Comparison of ENCODE assay signal across 18 cellular contexts in genomic region chr18:50844960-50845359, GRCh38. TPM values are rescaled to one million over a fixed set of nuclear protein-coding genes. Genes with fewer than 3 reads are reported as not detected.
DNase-seq lines count a peak whose midpoint lies in the region; ATAC-seq, FAIRE-seq and TF ChIP-seq lines count a peak whose summit lies in the region.
"Had no signal": no experiment of that assay in that cellular context is flagged by ENCODE, and none has a peak within 500 bp of the region (broad histone marks: within the 10 kb centered on the region; RNA-seq: fewer than 3 reads in every experiment).

No MANE protein-coding gene starts in this region.

- H3K9me3 ChIP-seq in astrocyte (ENCODE audit: insufficient read depth, low read depth, low read length) (no peaks in the 10 kb centered on the region), skeletal muscle tissue (ENCODE audit: control insufficient read depth in 3 of 3, low read length in 3 of 3) (no peaks in the 10 kb centered on the region)
- H3K9me3 ChIP-seq: HAP-1 had no signal

- H3K4me1 Mint-ChIP-seq in astrocyte (ENCODE audit: low read depth, unreplicated experiment): peaks cover 9% of the 10 kb centered on the region

- no peaks in the 10 kb centered on the region for H3K36me3 Mint-ChIP-seq in astrocyte (ENCODE audit: low read depth, unreplicated experiment)
- H3K36me3 Mint-ChIP-seq: CD14-positive monocyte; CD8-positive, alpha-beta T cell had no signal

- H3K36me3 ChIP-seq in astrocyte (ENCODE audit: insufficient read depth, low read length) (no peaks in the 10 kb centered on the region), skeletal muscle tissue (ENCODE audit: control insufficient read depth in 3 of 3, insufficient read depth in 3 of 3, low read length in 3 of 3) (no peaks in the 10 kb centered on the region)
- H3K36me3 ChIP-seq: HAP-1 had no signal

- H2AFZ ChIP-seq in astrocyte (ENCODE audit: low read depth, low read length): no peak overlapping the region

- no peaks in the 10 kb centered on the region for H3K9me3 Mint-ChIP-seq in astrocyte (ENCODE audit: unreplicated experiment)
- H3K9me3 Mint-ChIP-seq: CD14-positive monocyte; CD8-positive, alpha-beta T cell had no signal

- H3K27ac ChIP-seq in astrocyte (ENCODE audit: low read depth, low read length) (no peak overlapping the region), skeletal muscle tissue (ENCODE audit: low read depth, low read length) (peak overlapping the region; percentile 61)

- H3K4me3 ChIP-seq in astrocyte (ENCODE audit: insufficient read depth, low read depth, low read length): no peak overlapping the region
- H3K4me3 ChIP-seq in skeletal muscle tissue (ENCODE audit: low read length in 3 of 3): no peak overlapping the region
- H3K4me3 ChIP-seq: HAP-1 had no signal

- peak; percentile 41 for DNase-seq in SW480 (ENCODE audit: low spot score)
- DNase-seq in astrocyte (ENCODE audit: low read depth): no peak
- DNase-seq in myocyte (ENCODE audit: low read depth): peak; percentile 44
- DNase-seq in NCI-H510A (lab: John Stamatoyannopoulos, UW): no peak
- DNase-seq: CD8-positive, alpha-beta T cell; COR-L47; DMS153; DMS79 treated with DMSO at 0.1 percent for 48 hours; EL had no signal

- no peak overlapping the region for H3K4me2 ChIP-seq in astrocyte (ENCODE audit: low read length)

- no peak overlapping the region for H3K4me3 Mint-ChIP-seq in astrocyte (ENCODE audit: unreplicated experiment)
- H3K4me3 Mint-ChIP-seq: CD14-positive monocyte; CD8-positive, alpha-beta T cell had no signal

- peak; percentile 39 for FAIRE-seq in astrocyte (lab: Jason Lieb, UNC)
- FAIRE-seq: G401.6, GM12891, H1 had no signal

- no peak overlapping the region for H3K27ac Mint-ChIP-seq in astrocyte (ENCODE audit: unreplicated experiment)
- H3K27ac Mint-ChIP-seq: CD14-positive monocyte; CD8-positive, alpha-beta T cell had no signal

- H3K9ac ChIP-seq in astrocyte (ENCODE audit: low read length) (no peak overlapping the region), skeletal muscle tissue (ENCODE audit: low read depth in 1 of 3, low read length in 3 of 3) (peak overlapping the region in 2 of 3 donors; percentile 25 to 51)

- H4K20me1 ChIP-seq in astrocyte (ENCODE audit: insufficient read depth, low read length): no peaks in the 10 kb centered on the region

- H3K27me3 Mint-ChIP-seq in astrocyte (ENCODE audit: low read depth, unreplicated experiment): no peaks in the 10 kb centered on the region

- no peaks in the 10 kb centered on the region for H3K79me2 ChIP-seq in astrocyte (ENCODE audit: insufficient read depth, low read length)

- H3K4me1 ChIP-seq in astrocyte (ENCODE audit: insufficient read depth, low read length) (peaks cover 5% of the 10 kb centered on the region), skeletal muscle tissue (ENCODE audit: control insufficient read depth in 3 of 3, insufficient read depth in 3 of 3, low read length in 3 of 3) (peaks cover 0 to 22% (median 9%) of the 10 kb centered on the region in 3 donors)
- H3K4me1 ChIP-seq: HAP-1 had no signal

- no peak for ATAC-seq in GM21737 (IDR thresholded peaks at IDR 0.05; ENCODE audit: unreplicated experiment)
- ATAC-seq: CD8-positive, alpha-beta T cell had no signal

- TF ChIP-seq CTCF in astrocyte (IDR thresholded peaks at IDR 0.05; ENCODE audit: insufficient read depth, low read depth, low read length): no peak

- no peaks in the 10 kb centered on the region for H3K27me3 ChIP-seq in astrocyte (ENCODE audit: insufficient read depth, low read length)
- H3K27me3 ChIP-seq in skeletal muscle tissue (ENCODE audit: control insufficient read depth in 3 of 3, insufficient read depth in 3 of 3, low read length in 3 of 3): no peaks in the 10 kb centered on the region

RNA-seq across cellular contexts. Expression of gene MRO, which starts 25.1 kb away (rescaled TPM):
- 0.18 TPM in 1 of 2 replicates, not detected in the other for total RNA-seq in astrocyte
- total RNA-seq in myocyte: not detected in 2 replicates
- not detected for polyA plus RNA-seq in myocyte (2012)
- total RNA-seq in skeletal muscle tissue: 3.1 TPM
- total RNA-seq: CD8-positive, alpha-beta T cell; HT-29 had no signal
- polyA plus RNA-seq: BJ, CD14-positive monocyte had no signal

RNA-seq across cellular contexts. Expression of gene ME2, which starts 34.0 kb away (rescaled TPM):
- total RNA-seq in astrocyte (40.9 and 44.0 TPM in 2 replicates), myocyte (21.8 and 31.9 TPM in 2 replicates), skeletal muscle tissue (26.1 TPM)
- polyA plus RNA-seq in myocyte (2012): 11.9 TPM

Comparison
In these comparisons a context has a peak if more than half of its experiments do, and no peak if none do; other contexts are left out.
1. DNase-seq: peak in SW480 (single experiment) and myocyte (single experiment); none in astrocyte (single experiment) and NCI-H510A (single experiment).